11 cellular contexts compared by ENCODE assay signal in the genomic region with DNA sequence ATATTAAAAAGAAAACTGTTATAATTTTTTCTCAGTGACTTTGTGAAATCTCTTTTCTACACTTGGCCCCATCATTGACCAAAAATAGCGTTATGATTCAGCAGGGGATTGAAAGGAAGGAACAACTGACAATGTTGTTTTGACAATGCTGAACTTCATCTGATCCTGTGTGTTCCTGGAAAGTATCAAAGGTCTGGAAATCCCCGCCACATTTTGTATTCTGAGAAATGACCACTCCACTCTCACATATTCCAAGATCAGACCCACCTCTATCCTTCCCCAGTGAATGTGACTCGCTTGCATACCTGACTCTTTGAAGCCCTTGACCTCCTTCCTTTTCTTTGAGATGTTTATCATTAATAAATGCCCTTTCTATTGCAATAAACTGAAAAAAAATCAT. TPM values are rescaled to one million over a fixed set of nuclear protein-coding genes. Genes with fewer than 3 reads are reported as not detected.
DNase-seq lines count a peak whose midpoint lies in the region; ATAC-seq and TF ChIP-seq lines count a peak whose summit lies in the region.
"Had no signal": no experiment of that assay in that cellular context is flagged by ENCODE, and none has a peak within 500 bp of the region (broad histone marks: within the 10 kb centered on the region; RNA-seq: fewer than 3 reads in every experiment).

No MANE protein-coding gene starts in this region.

- no peaks in the 10 kb centered on the region for H3K36me3 Mint-ChIP-seq in brain
- no peaks in the 10 kb centered on the region for H3K36me3 Mint-ChIP-seq in natural killer cell
- H3K36me3 Mint-ChIP-seq: WTC11 had no signal

- H3K4me1 ChIP-seq in parathyroid adenoma = no peaks in the 10 kb centered on the region

- H3K79me2 ChIP-seq in parathyroid adenoma = no peaks in the 10 kb centered on the region

- intact Hi-C loops in natural killer cell (cut with micrococcal nuclease) = no loop called here

- peak; percentile 13 for DNase-seq in M059J (ENCODE audit: low read depth)
- DNase-seq in natural killer cell = no peak
- no peak for DNase-seq in HPDE6-E6E7 (ENCODE audit: extremely low spot score)
- DNase-seq: stimulated activated CD8-positive, alpha-beta memory T cell treated with anti-CD3 and anti-CD28 coated beads, Interleukin-4, amount 100 ng/mL, for 48 hours had no signal

- H3K27me3 Mint-ChIP-seq in brain (peaks cover 4% of the 10 kb centered on the region), natural killer cell (ENCODE audit: low read depth in 2 of 2) (peaks cover 2 to 7% of the 10 kb centered on the region in 2 donors)

- H3K4me1 Mint-ChIP-seq in brain (peaks cover 27% of the 10 kb centered on the region), natural killer cell (no peaks in the 10 kb centered on the region)

- H3K4me2 ChIP-seq in parathyroid adenoma (ENCODE audit: low read length) = no peak overlapping the region

- peaks cover 0 to 2% (median 0%) of the 10 kb centered on the region in 5 experiments for H3K9me3 Mint-ChIP-seq in brain
- no peaks in the 10 kb centered on the region for H3K9me3 Mint-ChIP-seq in natural killer cell
- H3K9me3 Mint-ChIP-seq: WTC11 had no signal

- H3K4me3 ChIP-seq in parathyroid adenoma (ENCODE audit: low read depth, low read length) = no peak overlapping the region

- no peak overlapping the region for H3K9ac ChIP-seq in parathyroid adenoma

- TF ChIP-seq CTCF in brain (conservative IDR thresholded peaks at IDR 0.05) (no peak), parathyroid adenoma (IDR thresholded peaks at IDR 0.05) (no peak), natural killer cell (IDR thresholded peaks at IDR 0.05) (no peak)

- ATAC-seq in GM18511 (IDR thresholded peaks at IDR 0.05; ENCODE audit: unreplicated experiment) (peak; percentile 57), natural killer cell (no peak), GM18861 (IDR thresholded peaks at IDR 0.05; ENCODE audit: unreplicated experiment) (no peak), GM21367 (IDR thresholded peaks at IDR 0.05; ENCODE audit: unreplicated experiment) (no peak)
- ATAC-seq: WTC11 had no signal

- no peaks in the 10 kb centered on the region for H3K36me3 ChIP-seq in parathyroid adenoma (ENCODE audit: control insufficient read depth, insufficient read depth, low read length)

- H3K4me3 Mint-ChIP-seq in brain (peak overlapping the region in 1 of 5 experiments; percentile 11), natural killer cell (no peak overlapping the region)
- H3K4me3 Mint-ChIP-seq: WTC11 had no signal

- no peaks in the 10 kb centered on the region for H3K9me3 ChIP-seq in parathyroid adenoma (ENCODE audit: control insufficient read depth, low read length)

- peak overlapping the region; percentile 26 for H3K27ac ChIP-seq in parathyroid adenoma
- H3K27ac ChIP-seq: RWPE1 had no signal

- H3K27me3 ChIP-seq in parathyroid adenoma (ENCODE audit: control insufficient read depth, insufficient read depth, low read length) = no peaks in the 10 kb centered on the region

- no peak overlapping the region for H2AFZ ChIP-seq in parathyroid adenoma

- peak overlapping the region in 3 of 5 experiments; percentile 30 to 73 (median 53) for H3K27ac Mint-ChIP-seq in brain
- H3K27ac Mint-ChIP-seq in natural killer cell = no peak overlapping the region
- H3K27ac Mint-ChIP-seq: WTC11 had no signal

RNA-seq across cellular contexts. Expression of a gene that starts 9.7 kb away (rescaled TPM):
- total RNA-seq in M059J (2014; rRNA removed; shearing (Covaris generic)) = 22.0 and 23.8 TPM in 2 replicates
- 3.2 TPM for polyA plus RNA-seq in brain (ENCODE audit: insufficient read depth, low read depth, low replicate concordance)
- 10 to 100 TPM in 2 of 3 donors, 1 to 10 TPM in 1; 8.7 to 16.2 (median 13.5) TPM for total RNA-seq in natural killer cell

RNA-seq across cellular contexts. Expression of a gene that starts 53.2 kb away (rescaled TPM):
- not detected in 2 replicates for total RNA-seq in M059J (2014; rRNA removed; shearing (Covaris generic))
- polyA plus RNA-seq in brain (ENCODE audit: insufficient read depth, low read depth, low replicate concordance) = not detected
- total RNA-seq in natural killer cell = not detected
- total RNA-seq: WTC11 had no signal

Comparison
In these comparisons a context has a peak if more than half of its experiments do, and no peak if none do; other contexts are left out.
1. H3K27ac Mint-ChIP-seq: peak in brain (3 of 5); none in natural killer cell (0 of 2).